In the genomic region with DNA sequence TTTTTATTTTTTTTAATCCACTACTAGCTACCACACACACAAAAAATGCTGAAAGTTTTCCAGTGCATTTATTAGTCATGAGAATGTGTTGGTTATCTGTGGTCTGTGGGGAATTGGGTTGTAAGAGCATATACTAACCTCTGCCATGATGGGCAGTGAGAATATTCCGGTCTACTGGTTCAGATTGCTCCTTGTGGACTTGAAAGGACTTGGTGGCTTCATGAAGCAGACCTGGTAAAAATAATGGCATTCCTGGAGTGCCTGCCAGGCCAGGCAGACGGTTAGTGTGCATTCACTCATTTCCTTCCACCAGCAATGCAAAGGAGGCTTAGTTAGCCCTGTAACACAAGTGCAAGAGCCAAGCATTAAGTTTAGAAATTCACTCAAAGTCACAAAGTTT, we compare ENCODE assay signal across 24 cellular contexts.
A peak's percentile ranks its signal among the peaks of the same experiment; 100 is the strongest.
DNase-seq lines count a peak whose midpoint lies in the region; ATAC-seq and TF ChIP-seq lines count a peak whose summit lies in the region.
"Had no signal": no experiment of that assay in that cellular context is flagged by ENCODE, and none has a peak within 500 bp of the region (broad histone marks: within the 10 kb centered on the region; RNA-seq: fewer than 3 reads in every experiment).

No MANE protein-coding gene starts in this region.

- no peak overlapping the region for H3K4me2 ChIP-seq in PC-9
- H3K4me2 ChIP-seq: GM23338 had no signal

- H3K27me3 Mint-ChIP-seq in endodermal cell (ENCODE audit: insufficient read depth) = no peaks in the 10 kb centered on the region
- H3K27me3 Mint-ChIP-seq: CD8-positive, alpha-beta memory T cell had no signal

- peaks cover 16% of the 10 kb centered on the region for H3K36me3 Mint-ChIP-seq in endodermal cell (ENCODE audit: low read depth)
- H3K36me3 Mint-ChIP-seq: CD14-positive monocyte; CD8-positive, alpha-beta memory T cell had no signal

- ATAC-seq in GM21737 (IDR thresholded peaks at IDR 0.05; ENCODE audit: unreplicated experiment) (no peak), GM18498 (IDR thresholded peaks at IDR 0.05; ENCODE audit: unreplicated experiment) (no peak)
- ATAC-seq: GM23338, PC-3 had no signal

- H3K79me2 ChIP-seq in PC-9 (ENCODE audit: low read depth) = no peaks in the 10 kb centered on the region

- POLR2A ChIA-PET in PC-9 (lab: Charles Lee; ENCODE audit: unreplicated experiment) = no interaction called here

- no peak overlapping the region for H2AFZ ChIP-seq in PC-9
- H2AFZ ChIP-seq: GM23338 had no signal

- 87 to 100% methylated on average over 2 of the region's 2 CpGs for WGBS in endodermal cell (ENCODE audit: insufficient coverage in 1 of 2, insufficient read length in 1 of 2), 2 experiments

- H3K9me3 ChIP-seq in endodermal cell (ENCODE audit: control insufficient read depth, low read length) = peaks cover 91% of the 10 kb centered on the region
- no peaks in the 10 kb centered on the region for H3K9me3 ChIP-seq in PC-9 (ENCODE audit: insufficient read depth, low read depth)
- H3K9me3 ChIP-seq: BE2C had no signal

- H3K27ac ChIP-seq in endodermal cell (ENCODE audit: low read depth, low read length) = no peak overlapping the region
- H3K27ac ChIP-seq in PC-9 = no peak overlapping the region
- H3K27ac ChIP-seq: 22Rv1, HL-60 had no signal

- peak; percentile 2 for DNase-seq in DMS 273 treated with DMSO at 0.1 percent for 48 hours (lab: John Stamatoyannopoulos, UW)
- DNase-seq in DMS 273 (lab: John Stamatoyannopoulos, UW; ENCODE audit: unreplicated experiment) = no peak
- no peak for DNase-seq in endodermal cell
- peak; percentile 69 for DNase-seq in kidney epithelial cell (ENCODE audit: low read depth)
- peak; percentile 19 for DNase-seq in retina
- no peak for DNase-seq in PC-9
- DNase-seq: BE2C; CD8-positive, alpha-beta memory T cell; DMS153; H9; HFFc6; NCI-H1092; NCI-H1436 treated with DMSO at 0.1 percent for 48 hours; NCI-H187 treated with DMSO at 0.1 percent for 48 hours; NCI-H524 treated with DMSO at 0.1 percent for 48 hours; NK-92 treated with Interleukin-12 subunit alpha and Interleukin-12 subunit beta, amount 100 ng/mL, for 24 hours; PC-3; SHP77 treated with DMSO at 0.1 percent for 48 hours had no signal

- peaks cover 21% of the 10 kb centered on the region for H3K4me1 Mint-ChIP-seq in endodermal cell
- H3K4me1 Mint-ChIP-seq: CD14-positive monocyte; CD8-positive, alpha-beta memory T cell had no signal

- no TSS peak for BruUV-seq in PC-9 (replicated peaks; lab: Mats Ljungman, UMichigan)

- TF ChIP-seq CTCF in endodermal cell (conservative IDR thresholded peaks at IDR 0.05) = no peak
- TF ChIP-seq CTCF in kidney epithelial cell (IDR thresholded peaks at IDR 0.05; ENCODE audit: insufficient read depth, low read length, poor library complexity, severe bottlenecking) = no peak
- no peak for TF ChIP-seq CTCF in PC-9 (conservative IDR thresholded peaks at IDR 0.05)

- no peaks in the 10 kb centered on the region; the same call in 1 of the 2 replicates for H3K9me2 ChIP-seq in PC-9 (ENCODE audit: insufficient read depth)

- CTCF ChIA-PET in PC-9 (lab: Charles Lee) = no interaction called here

- no peak overlapping the region for H3K4me3 Mint-ChIP-seq in endodermal cell
- H3K4me3 Mint-ChIP-seq: CD14-positive monocyte; CD8-positive, alpha-beta memory T cell; GM23338; H9; HFFc6 had no signal

- intact Hi-C loops in PC-9 (cut with micrococcal nuclease; ENCODE audit: unreplicated experiment) = no loop called here

- H3K4me1 ChIP-seq in endodermal cell (ENCODE audit: control insufficient read depth, insufficient read depth, low read length) (peaks cover 5% of the 10 kb centered on the region), PC-9 (replicated peaks; ENCODE audit: insufficient read depth) (no peaks in the 10 kb centered on the region)
- H3K4me1 ChIP-seq: BE2C had no signal

- no peak overlapping the region for H3K27ac Mint-ChIP-seq in endodermal cell
- H3K27ac Mint-ChIP-seq: CD14-positive monocyte; CD8-positive, alpha-beta memory T cell; GM23338; H9; HFFc6 had no signal

- H4K20me1 ChIP-seq in PC-9 (ENCODE audit: insufficient read depth) = no peaks in the 10 kb centered on the region

- H3K9ac ChIP-seq in endodermal cell (ENCODE audit: extremely low read depth, low read length, poor library complexity, severe bottlenecking) = no peak overlapping the region

- H3F3A ChIP-seq in PC-9 (ENCODE audit: insufficient read depth, low read depth) = no peaks in the 10 kb centered on the region

- H3K4me3 ChIP-seq in endodermal cell (ENCODE audit: low read length) = peak overlapping the region; percentile 68
- no peak overlapping the region for H3K4me3 ChIP-seq in kidney epithelial cell (ENCODE audit: low read depth, low read length)
- H3K4me3 ChIP-seq in PC-9 = no peak overlapping the region
- H3K4me3 ChIP-seq: GM23338 had no signal

- H3K36me3 ChIP-seq in endodermal cell (ENCODE audit: control insufficient read depth, insufficient read depth, low read length) = no peaks in the 10 kb centered on the region
- H3K36me3 ChIP-seq in kidney epithelial cell (ENCODE audit: control insufficient read depth, insufficient read depth, low read length) = no peaks in the 10 kb centered on the region
- H3K36me3 ChIP-seq in PC-9 (ENCODE audit: low read depth) = no peaks in the 10 kb centered on the region
- H3K36me3 ChIP-seq: BE2C had no signal

- H3K27me3 ChIP-seq in endodermal cell (ENCODE audit: control insufficient read depth, insufficient read depth, low read length, poor library complexity, severe bottlenecking) (no peaks in the 10 kb centered on the region), kidney epithelial cell (ENCODE audit: control insufficient read depth, insufficient read depth, low read length) (no peaks in the 10 kb centered on the region), PC-9 (ENCODE audit: insufficient read depth, low read depth) (no peaks in the 10 kb centered on the region)
- H3K27me3 ChIP-seq: BE2C had no signal

- H3K9me3 Mint-ChIP-seq in endodermal cell = peaks cover 41% of the 10 kb centered on the region

Comparison
In these comparisons a context has a peak if more than half of its experiments do, and no peak if none do; other contexts are left out.
1. DNase-seq: peak in DMS 273 treated with DMSO at 0.1 percent for 48 hours (single experiment), kidney epithelial cell (single experiment) and retina (single experiment); none in DMS 273 (single experiment), endodermal cell (single experiment) and PC-9 (0 of 2).